ENCODE assay signal across 1 cellular context in the genomic region with DNA sequence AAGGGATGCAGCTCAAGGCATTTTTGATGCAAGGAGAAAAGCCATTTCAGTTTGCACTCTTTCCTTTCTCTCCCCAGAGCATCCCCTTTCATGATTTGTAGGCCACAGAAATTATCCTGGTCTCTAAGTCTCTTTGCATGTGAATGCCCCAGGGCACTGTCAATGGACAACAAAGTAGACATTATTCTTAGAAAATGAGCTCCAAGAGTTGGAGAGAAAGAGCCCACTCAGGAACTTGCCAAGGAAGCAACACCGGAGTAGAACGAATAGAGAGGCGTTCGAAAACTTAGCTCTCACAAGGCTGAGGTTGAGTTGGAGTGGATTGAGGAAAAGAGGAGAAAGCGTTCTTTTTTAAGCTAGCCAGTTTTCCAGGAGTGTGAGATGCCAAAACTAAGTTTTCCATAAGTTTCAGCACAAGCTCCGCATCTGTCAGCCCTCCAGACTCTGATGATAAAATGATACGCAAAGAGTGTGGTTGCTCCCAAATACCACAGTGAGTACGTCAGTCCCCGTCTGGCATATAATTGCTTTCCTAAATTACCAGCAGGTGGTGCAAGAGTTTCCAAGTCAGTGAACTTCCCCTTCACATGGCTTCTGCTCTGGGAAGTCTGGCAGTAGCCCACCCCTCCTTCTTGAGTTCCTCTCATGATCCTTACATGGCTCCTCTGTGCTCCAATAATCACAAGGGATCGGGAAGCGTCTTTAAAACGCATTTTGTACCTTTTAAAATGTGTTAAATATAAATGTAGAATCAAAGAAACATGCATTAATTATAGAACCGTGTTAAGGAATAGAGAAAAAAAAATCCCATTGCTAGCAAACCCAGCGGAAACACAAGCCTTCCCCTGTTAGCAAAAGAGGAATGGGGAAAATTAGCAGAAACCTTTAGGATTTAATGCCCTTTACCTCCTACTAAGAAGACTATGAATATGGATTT.
A peak's percentile ranks its signal among the peaks of the same experiment; 100 is the strongest.
TF ChIP-seq lines count a peak whose summit lies in the region.

No MANE protein-coding gene starts in this region.

TF ChIP-seq in HEK293, 187 proteins besides CTCF, POLR2A, EP300 and RAD21 (continued from another document and continues in another):
- TF ChIP-seq ZNF629 (tag by site-specific recombination; IDR thresholded peaks at IDR 0.05) (0 out of 2 replicates have a peak, but pooled peaks have one; percentile 28), ZNF155 (tag by site-specific recombination; IDR thresholded peaks at IDR 0.05) (no peak), KLF16 (tag by site-specific recombination; IDR thresholded peaks at IDR 0.05) (no peak), SP3 (tag by site-specific recombination; IDR thresholded peaks at IDR 0.05) (0 out of 2 replicates have a peak, but pooled peaks have one; percentile 16), ZNF510 (tag by site-specific recombination; IDR thresholded peaks at IDR 0.05; ENCODE audit: insufficient replicate concordance) (no peak), KLF9 (tag by site-specific recombination; IDR thresholded peaks at IDR 0.05; ENCODE audit: low read depth) (no peak), BCL11B (tag by site-specific recombination; IDR thresholded peaks at IDR 0.05; ENCODE audit: low read depth) (no peak), ZBTB21 (tag by site-specific recombination; IDR thresholded peaks at IDR 0.05) (no peak), ZNF266 (tag by site-specific recombination; IDR thresholded peaks at IDR 0.05; ENCODE audit: low read depth) (no peak), ZNF560 (tag by site-specific recombination; IDR thresholded peaks at IDR 0.05; ENCODE audit: borderline replicate concordance) (no peak), KLF7 (tag by site-specific recombination; IDR thresholded peaks at IDR 0.05; ENCODE audit: borderline replicate concordance) (no peak), ZBTB20 (tag by site-specific recombination; IDR thresholded peaks at IDR 0.05) (no peak), GFI1B (tag by site-specific recombination; IDR thresholded peaks at IDR 0.05) (no peak), ZNF211 (tag by site-specific recombination; IDR thresholded peaks at IDR 0.05; ENCODE audit: low read depth) (no peak), OSR2 (tag by site-specific recombination; IDR thresholded peaks at IDR 0.05) (0 out of 2 replicates have a peak, but pooled peaks have one; percentile 45), ZNF610 (tag by site-specific recombination; IDR thresholded peaks at IDR 0.05; ENCODE audit: borderline replicate concordance) (no peak), ZNF16 (tag by site-specific recombination; IDR thresholded peaks at IDR 0.05; ENCODE audit: low read depth) (no peak), GLI4 (tag by site-specific recombination; IDR thresholded peaks at IDR 0.05) (no peak), ZNF768 (tag by site-specific recombination; IDR thresholded peaks at IDR 0.05) (no peak), ZNF544 (tag by site-specific recombination; IDR thresholded peaks at IDR 0.05) (no peak), ZBTB7A (tag by site-specific recombination; IDR thresholded peaks at IDR 0.05; ENCODE audit: low read depth) (no peak), ZNF366 (tag by site-specific recombination; conservative IDR thresholded peaks at IDR 0.05) (peak; percentile 51), ZNF626 (tag by site-specific recombination; IDR thresholded peaks at IDR 0.05) (no peak), ZNF404 (tag by site-specific recombination; IDR thresholded peaks at IDR 0.05) (no peak), ZNF174 (tag by site-specific recombination; IDR thresholded peaks at IDR 0.05) (no peak), ZNF350 (tag by site-specific recombination; IDR thresholded peaks at IDR 0.05) (no peak)
- TF ChIP-seq, protein P1, sequence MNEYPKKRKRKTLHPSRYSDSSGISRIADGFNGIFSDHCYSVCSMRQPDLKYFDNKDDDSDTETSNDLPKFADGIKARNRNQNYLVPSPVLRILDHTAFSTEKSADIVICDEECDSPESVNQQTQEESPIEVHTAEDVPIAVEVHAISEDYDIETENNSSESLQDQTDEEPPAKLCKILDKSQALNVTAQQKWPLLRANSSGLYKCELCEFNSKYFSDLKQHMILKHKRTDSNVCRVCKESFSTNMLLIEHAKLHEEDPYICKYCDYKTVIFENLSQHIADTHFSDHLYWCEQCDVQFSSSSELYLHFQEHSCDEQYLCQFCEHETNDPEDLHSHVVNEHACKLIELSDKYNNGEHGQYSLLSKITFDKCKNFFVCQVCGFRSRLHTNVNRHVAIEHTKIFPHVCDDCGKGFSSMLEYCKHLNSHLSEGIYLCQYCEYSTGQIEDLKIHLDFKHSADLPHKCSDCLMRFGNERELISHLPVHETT (tag by site-specific recombination; IDR thresholded peaks at IDR 0.05), result 0 out of 2 replicates have a peak, but pooled peaks have one; percentile 28
- TF ChIP-seq, protein P2, sequence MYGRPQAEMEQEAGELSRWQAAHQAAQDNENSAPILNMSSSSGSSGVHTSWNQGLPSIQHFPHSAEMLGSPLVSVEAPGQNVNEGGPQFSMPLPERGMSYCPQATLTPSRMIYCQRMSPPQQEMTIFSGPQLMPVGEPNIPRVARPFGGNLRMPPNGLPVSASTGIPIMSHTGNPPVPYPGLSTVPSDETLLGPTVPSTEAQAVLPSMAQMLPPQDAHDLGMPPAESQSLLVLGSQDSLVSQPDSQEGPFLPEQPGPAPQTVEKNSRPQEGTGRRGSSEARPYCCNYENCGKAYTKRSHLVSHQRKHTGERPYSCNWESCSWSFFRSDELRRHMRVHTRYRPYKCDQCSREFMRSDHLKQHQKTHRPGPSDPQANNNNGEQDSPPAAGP (tag by site-specific recombination; IDR thresholded peaks at IDR 0.05), result no peak
- TF ChIP-seq, protein P3, sequence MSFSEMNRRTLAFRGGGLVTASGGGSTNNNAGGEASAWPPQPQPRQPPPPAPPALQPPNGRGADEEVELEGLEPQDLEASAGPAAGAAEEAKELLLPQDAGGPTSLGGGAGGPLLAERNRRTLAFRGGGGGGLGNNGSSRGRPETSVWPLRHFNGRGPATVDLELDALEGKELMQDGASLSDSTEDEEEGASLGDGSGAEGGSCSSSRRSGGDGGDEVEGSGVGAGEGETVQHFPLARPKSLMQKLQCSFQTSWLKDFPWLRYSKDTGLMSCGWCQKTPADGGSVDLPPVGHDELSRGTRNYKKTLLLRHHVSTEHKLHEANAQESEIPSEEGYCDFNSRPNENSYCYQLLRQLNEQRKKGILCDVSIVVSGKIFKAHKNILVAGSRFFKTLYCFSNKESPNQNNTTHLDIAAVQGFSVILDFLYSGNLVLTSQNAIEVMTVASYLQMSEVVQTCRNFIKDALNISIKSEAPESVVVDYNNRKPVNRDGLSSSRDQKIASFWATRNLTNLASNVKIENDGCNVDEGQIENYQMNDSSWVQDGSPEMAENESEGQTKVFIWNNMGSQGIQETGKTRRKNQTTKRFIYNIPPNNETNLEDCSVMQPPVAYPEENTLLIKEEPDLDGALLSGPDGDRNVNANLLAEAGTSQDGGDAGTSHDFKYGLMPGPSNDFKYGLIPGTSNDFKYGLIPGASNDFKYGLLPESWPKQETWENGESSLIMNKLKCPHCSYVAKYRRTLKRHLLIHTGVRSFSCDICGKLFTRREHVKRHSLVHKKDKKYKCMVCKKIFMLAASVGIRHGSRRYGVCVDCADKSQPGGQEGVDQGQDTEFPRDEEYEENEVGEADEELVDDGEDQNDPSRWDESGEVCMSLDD (tag by site-specific recombination; IDR thresholded peaks at IDR 0.05), result 0 out of 2 replicates have a peak, but pooled peaks have one; percentile 39
- TF ChIP-seq, protein P4, sequence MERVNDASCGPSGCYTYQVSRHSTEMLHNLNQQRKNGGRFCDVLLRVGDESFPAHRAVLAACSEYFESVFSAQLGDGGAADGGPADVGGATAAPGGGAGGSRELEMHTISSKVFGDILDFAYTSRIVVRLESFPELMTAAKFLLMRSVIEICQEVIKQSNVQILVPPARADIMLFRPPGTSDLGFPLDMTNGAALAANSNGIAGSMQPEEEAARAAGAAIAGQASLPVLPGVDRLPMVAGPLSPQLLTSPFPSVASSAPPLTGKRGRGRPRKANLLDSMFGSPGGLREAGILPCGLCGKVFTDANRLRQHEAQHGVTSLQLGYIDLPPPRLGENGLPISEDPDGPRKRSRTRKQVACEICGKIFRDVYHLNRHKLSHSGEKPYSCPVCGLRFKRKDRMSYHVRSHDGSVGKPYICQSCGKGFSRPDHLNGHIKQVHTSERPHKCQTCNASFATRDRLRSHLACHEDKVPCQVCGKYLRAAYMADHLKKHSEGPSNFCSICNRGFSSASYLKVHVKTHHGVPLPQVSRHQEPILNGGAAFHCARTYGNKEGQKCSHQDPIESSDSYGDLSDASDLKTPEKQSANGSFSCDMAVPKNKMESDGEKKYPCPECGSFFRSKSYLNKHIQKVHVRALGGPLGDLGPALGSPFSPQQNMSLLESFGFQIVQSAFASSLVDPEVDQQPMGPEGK (tag by site-specific recombination; IDR thresholded peaks at IDR 0.05), result 0 out of 2 replicates have a peak, but pooled peaks have one; percentile 19
- TF ChIP-seq, protein P5, sequence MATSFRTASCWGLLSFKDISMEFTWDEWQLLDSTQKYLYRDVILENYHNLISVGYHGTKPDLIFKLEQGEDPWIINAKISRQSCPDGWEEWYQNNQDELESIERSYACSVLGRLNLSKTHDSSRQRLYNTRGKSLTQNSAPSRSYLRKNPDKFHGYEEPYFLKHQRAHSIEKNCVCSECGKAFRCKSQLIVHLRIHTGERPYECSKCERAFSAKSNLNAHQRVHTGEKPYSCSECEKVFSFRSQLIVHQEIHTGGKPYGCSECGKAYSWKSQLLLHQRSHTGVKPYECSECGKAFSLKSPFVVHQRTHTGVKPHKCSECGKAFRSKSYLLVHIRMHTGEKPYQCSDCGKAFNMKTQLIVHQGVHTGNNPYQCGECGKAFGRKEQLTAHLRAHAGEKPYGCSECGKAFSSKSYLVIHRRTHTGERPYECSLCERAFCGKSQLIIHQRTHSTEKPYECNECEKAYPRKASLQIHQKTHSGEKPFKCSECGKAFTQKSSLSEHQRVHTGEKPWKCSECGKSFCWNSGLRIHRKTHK (tag by site-specific recombination; IDR thresholded peaks at IDR 0.05), result no peak
- TF ChIP-seq, protein P6, sequence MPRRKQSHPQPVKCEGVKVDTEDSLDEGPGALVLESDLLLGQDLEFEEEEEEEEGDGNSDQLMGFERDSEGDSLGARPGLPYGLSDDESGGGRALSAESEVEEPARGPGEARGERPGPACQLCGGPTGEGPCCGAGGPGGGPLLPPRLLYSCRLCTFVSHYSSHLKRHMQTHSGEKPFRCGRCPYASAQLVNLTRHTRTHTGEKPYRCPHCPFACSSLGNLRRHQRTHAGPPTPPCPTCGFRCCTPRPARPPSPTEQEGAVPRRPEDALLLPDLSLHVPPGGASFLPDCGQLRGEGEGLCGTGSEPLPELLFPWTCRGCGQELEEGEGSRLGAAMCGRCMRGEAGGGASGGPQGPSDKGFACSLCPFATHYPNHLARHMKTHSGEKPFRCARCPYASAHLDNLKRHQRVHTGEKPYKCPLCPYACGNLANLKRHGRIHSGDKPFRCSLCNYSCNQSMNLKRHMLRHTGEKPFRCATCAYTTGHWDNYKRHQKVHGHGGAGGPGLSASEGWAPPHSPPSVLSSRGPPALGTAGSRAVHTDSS (tag by site-specific recombination; IDR thresholded peaks at IDR 0.05), result no peak
- TF ChIP-seq, protein P7, sequence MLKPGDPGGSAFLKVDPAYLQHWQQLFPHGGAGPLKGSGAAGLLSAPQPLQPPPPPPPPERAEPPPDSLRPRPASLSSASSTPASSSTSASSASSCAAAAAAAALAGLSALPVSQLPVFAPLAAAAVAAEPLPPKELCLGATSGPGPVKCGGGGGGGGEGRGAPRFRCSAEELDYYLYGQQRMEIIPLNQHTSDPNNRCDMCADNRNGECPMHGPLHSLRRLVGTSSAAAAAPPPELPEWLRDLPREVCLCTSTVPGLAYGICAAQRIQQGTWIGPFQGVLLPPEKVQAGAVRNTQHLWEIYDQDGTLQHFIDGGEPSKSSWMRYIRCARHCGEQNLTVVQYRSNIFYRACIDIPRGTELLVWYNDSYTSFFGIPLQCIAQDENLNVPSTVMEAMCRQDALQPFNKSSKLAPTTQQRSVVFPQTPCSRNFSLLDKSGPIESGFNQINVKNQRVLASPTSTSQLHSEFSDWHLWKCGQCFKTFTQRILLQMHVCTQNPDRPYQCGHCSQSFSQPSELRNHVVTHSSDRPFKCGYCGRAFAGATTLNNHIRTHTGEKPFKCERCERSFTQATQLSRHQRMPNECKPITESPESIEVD (tag by site-specific recombination; IDR thresholded peaks at IDR 0.05), result no peak
- TF ChIP-seq, protein P8, sequence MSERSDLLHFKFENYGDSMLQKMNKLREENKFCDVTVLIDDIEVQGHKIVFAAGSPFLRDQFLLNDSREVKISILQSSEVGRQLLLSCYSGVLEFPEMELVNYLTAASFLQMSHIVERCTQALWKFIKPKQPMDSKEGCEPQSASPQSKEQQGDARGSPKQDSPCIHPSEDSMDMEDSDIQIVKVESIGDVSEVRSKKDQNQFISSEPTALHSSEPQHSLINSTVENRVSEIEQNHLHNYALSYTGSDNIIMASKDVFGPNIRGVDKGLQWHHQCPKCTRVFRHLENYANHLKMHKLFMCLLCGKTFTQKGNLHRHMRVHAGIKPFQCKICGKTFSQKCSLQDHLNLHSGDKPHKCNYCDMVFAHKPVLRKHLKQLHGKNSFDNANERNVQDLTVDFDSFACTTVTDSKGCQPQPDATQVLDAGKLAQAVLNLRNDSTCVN (tag by site-specific recombination; optimal IDR thresholded peaks at IDR 0.05), result no peak
- TF ChIP-seq, protein P9, sequence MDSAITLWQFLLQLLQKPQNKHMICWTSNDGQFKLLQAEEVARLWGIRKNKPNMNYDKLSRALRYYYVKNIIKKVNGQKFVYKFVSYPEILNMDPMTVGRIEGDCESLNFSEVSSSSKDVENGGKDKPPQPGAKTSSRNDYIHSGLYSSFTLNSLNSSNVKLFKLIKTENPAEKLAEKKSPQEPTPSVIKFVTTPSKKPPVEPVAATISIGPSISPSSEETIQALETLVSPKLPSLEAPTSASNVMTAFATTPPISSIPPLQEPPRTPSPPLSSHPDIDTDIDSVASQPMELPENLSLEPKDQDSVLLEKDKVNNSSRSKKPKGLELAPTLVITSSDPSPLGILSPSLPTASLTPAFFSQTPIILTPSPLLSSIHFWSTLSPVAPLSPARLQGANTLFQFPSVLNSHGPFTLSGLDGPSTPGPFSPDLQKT (IDR thresholded peaks at IDR 0.05; ENCODE audit: borderline replicate concordance, low read depth, low read length), result no peak
- TF ChIP-seq, protein P10, sequence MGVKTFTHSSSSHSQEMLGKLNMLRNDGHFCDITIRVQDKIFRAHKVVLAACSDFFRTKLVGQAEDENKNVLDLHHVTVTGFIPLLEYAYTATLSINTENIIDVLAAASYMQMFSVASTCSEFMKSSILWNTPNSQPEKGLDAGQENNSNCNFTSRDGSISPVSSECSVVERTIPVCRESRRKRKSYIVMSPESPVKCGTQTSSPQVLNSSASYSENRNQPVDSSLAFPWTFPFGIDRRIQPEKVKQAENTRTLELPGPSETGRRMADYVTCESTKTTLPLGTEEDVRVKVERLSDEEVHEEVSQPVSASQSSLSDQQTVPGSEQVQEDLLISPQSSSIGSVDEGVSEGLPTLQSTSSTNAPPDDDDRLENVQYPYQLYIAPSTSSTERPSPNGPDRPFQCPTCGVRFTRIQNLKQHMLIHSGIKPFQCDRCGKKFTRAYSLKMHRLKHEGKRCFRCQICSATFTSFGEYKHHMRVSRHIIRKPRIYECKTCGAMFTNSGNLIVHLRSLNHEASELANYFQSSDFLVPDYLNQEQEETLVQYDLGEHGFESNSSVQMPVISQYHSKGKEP (tag by site-specific recombination; IDR thresholded peaks at IDR 0.05), result no peak
